ENCODE assay signal across 8 cellular contexts in genomic region chr15:67838789-67839332, GRCh38. TPM values are rescaled to one million over a fixed set of nuclear protein-coding genes. Genes with fewer than 3 reads are reported as not detected.
A peak's percentile ranks its signal among the peaks of the same experiment; 100 is the strongest.
DNase-seq lines count a peak whose midpoint lies in the region; ATAC-seq and TF ChIP-seq lines count a peak whose summit lies in the region.

No MANE protein-coding gene starts in this region.

- intact Hi-C loops in sigmoid colon (cut with DNase I) = loop anchor here (5.0 kb wide), 3 partner anchors 297 to 438 kb away; partner anchors contain the start of genes C15orf61, FEM1B and MAP2K5

- H3K4me3 ChIP-seq in sigmoid colon = peak overlapping the region in 3 of 4 donors; percentile 0 to 90 (median 89)

- 6 to 9% methylated on average over 25 of the region's 25 CpGs for whole genome bisulfite sequencing in sigmoid colon, 2 donors

- peak in 1 of 4 experiments; percentile 7 for TF ChIP-seq CTCF in sigmoid colon (IDR thresholded peaks at IDR 0.05)

- no peaks in the 10 kb centered on the region for H3K36me3 ChIP-seq in sigmoid colon

- no peak for TF ChIP-seq EP300 in sigmoid colon (IDR thresholded peaks at IDR 0.05)

- H3K4me1 ChIP-seq in sigmoid colon = peaks cover 0 to 65% (median 58%) of the 10 kb centered on the region in 4 donors

- DNase-seq in ELR (ENCODE audit: low read depth) = peak; percentile 35
- peak; percentile 46 for DNase-seq in NCI-H1092 treated with DMSO at 0.1 percent for 48 hours (lab: John Stamatoyannopoulos, UW)
- DNase-seq in astrocyte of the hippocampus (ENCODE audit: low read depth, low spot score) = peak; percentile 68
- peak; percentile 75 for DNase-seq in iPS-NIHi11 (ENCODE audit: low spot score)
- DNase-seq in sigmoid colon = peak; percentile 81
- no peak for DNase-seq in NCI-H2081 (lab: John Stamatoyannopoulos, UW)
- no peak for DNase-seq in activated gamma-delta T cell (lab: John Stamatoyannopoulos, UW)

- H3K9me3 ChIP-seq in sigmoid colon = no peaks in the 10 kb centered on the region

- H3K27me3 ChIP-seq in sigmoid colon = peaks cover 20 to 24% (median 21%) of the 10 kb centered on the region in 3 donors

- H3K27ac ChIP-seq in sigmoid colon = peak overlapping the region; percentile 97 to 100 (median 99)

- no peak for ATAC-seq in GM19351 (IDR thresholded peaks at IDR 0.05; ENCODE audit: unreplicated experiment)

- no peak for TF ChIP-seq POLR2A in sigmoid colon (IDR thresholded peaks at IDR 0.05)

RNA-seq across cellular contexts. Expression of gene RNU6-1, which starts 1.0 kb away (rescaled TPM):
- not detected for total RNA-seq in sigmoid colon
- polyA plus RNA-seq in sigmoid colon = not detected

RNA-seq across cellular contexts. Expression of gene SKOR1, which starts 13.6 kb away (rescaled TPM):
- total RNA-seq in sigmoid colon = 1 to 10 TPM in 2 of 4 donors, under 1 TPM in 1, not detected in 1; 0.99 to 1.6 (median 1.1) TPM
- under 1 TPM in 1 of 3 donors, not detected in 2; 0.25 TPM for polyA plus RNA-seq in sigmoid colon

Comparison
In these comparisons a context has a peak if more than half of its experiments do, and no peak if none do; other contexts are left out.
1. DNase-seq: peak in ELR (single experiment), NCI-H1092 treated with DMSO at 0.1 percent for 48 hours (single experiment), astrocyte of the hippocampus (single experiment), iPS-NIHi11 (single experiment) and sigmoid colon (single experiment); none in NCI-H2081 (0 of 2) and activated gamma-delta T cell (single experiment).